2 cellular contexts compared by ENCODE assay signal in the genomic region with DNA sequence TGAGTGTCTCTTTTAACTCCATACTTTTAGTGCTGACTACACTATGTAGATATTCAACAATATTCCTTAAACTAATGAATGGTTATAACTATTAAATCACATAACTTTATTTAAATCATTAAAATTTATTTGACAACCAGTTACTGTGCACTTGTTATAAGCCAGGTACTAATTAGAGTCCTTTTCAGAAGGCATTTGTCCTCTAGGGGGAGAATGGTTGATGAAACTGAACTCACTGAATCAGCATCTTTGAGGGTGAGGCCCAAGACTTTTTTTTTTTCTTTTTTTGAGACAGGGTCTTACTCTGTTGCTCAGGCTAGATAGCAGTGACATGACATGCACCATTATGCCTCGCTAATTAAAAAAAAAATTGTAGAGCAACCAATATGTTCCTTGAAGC.
TF ChIP-seq lines count a peak whose summit lies in the region.

No MANE protein-coding gene starts in this region.

TF ChIP-seq in SK-N-SH, 30 proteins besides CTCF, POLR2A, EP300 and RAD21 (continued from another document):
- TF ChIP-seq YY1 (IDR thresholded peaks at IDR 0.05; ENCODE audit: low read depth) (no peak), FOXM1 (IDR thresholded peaks at IDR 0.05; ENCODE audit: low read depth) (no peak), RFX5 (IDR thresholded peaks at IDR 0.05; ENCODE audit: low read length) (no peak)
- TF ChIP-seq, protein P1, sequence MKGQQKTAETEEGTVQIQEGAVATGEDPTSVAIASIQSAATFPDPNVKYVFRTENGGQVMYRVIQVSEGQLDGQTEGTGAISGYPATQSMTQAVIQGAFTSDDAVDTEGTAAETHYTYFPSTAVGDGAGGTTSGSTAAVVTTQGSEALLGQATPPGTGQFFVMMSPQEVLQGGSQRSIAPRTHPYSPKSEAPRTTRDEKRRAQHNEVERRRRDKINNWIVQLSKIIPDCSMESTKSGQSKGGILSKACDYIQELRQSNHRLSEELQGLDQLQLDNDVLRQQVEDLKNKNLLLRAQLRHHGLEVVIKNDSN (IDR thresholded peaks at IDR 0.05; ENCODE audit: borderline replicate concordance, low read depth) = no peak

TF ChIP-seq in SK-N-SH treated with all-trans-retinoic acid at 6 μM for 48 hours, 23 proteins besides CTCF, POLR2A, EP300 and RAD21 (continued from another document):
- TF ChIP-seq, protein P2, sequence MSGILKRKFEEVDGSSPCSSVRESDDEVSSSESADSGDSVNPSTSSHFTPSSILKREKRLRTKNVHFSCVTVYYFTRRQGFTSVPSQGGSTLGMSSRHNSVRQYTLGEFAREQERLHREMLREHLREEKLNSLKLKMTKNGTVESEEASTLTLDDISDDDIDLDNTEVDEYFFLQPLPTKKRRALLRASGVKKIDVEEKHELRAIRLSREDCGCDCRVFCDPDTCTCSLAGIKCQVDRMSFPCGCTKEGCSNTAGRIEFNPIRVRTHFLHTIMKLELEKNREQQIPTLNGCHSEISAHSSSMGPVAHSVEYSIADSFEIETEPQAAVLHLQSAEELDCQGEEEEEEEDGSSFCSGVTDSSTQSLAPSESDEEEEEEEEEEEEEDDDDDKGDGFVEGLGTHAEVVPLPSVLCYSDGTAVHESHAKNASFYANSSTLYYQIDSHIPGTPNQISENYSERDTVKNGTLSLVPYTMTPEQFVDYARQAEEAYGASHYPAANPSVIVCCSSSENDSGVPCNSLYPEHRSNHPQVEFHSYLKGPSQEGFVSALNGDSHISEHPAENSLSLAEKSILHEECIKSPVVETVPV (CRISPR knock-in tag; IDR thresholded peaks at IDR 0.05) = no peak
- TF ChIP-seq ESRRG (CRISPR knock-in tag; IDR thresholded peaks at IDR 0.05) (no peak), GLIS3 (CRISPR knock-in tag; IDR thresholded peaks at IDR 0.05) (no peak), TOX (CRISPR knock-in tag; IDR thresholded peaks at IDR 0.05; ENCODE audit: borderline replicate concordance) (no peak), CSDC2 (CRISPR knock-in tag; IDR thresholded peaks at IDR 0.05) (no peak), ZFP3 (CRISPR knock-in tag; IDR thresholded peaks at IDR 0.05) (no peak), SNAI2 (CRISPR knock-in tag; IDR thresholded peaks at IDR 0.05) (no peak)
- TF ChIP-seq, protein P3, sequence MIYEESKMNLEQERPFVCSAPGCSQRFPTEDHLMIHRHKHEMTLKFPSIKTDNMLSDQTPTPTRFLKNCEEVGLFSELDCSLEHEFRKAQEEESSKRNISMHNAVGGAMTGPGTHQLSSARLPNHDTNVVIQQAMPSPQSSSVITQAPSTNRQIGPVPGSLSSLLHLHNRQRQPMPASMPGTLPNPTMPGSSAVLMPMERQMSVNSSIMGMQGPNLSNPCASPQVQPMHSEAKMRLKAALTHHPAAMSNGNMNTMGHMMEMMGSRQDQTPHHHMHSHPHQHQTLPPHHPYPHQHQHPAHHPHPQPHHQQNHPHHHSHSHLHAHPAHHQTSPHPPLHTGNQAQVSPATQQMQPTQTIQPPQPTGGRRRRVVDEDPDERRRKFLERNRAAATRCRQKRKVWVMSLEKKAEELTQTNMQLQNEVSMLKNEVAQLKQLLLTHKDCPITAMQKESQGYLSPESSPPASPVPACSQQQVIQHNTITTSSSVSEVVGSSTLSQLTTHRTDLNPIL (CRISPR knock-in tag; IDR thresholded peaks at IDR 0.05; ENCODE audit: low read depth) = no peak
- TF ChIP-seq, protein P4, sequence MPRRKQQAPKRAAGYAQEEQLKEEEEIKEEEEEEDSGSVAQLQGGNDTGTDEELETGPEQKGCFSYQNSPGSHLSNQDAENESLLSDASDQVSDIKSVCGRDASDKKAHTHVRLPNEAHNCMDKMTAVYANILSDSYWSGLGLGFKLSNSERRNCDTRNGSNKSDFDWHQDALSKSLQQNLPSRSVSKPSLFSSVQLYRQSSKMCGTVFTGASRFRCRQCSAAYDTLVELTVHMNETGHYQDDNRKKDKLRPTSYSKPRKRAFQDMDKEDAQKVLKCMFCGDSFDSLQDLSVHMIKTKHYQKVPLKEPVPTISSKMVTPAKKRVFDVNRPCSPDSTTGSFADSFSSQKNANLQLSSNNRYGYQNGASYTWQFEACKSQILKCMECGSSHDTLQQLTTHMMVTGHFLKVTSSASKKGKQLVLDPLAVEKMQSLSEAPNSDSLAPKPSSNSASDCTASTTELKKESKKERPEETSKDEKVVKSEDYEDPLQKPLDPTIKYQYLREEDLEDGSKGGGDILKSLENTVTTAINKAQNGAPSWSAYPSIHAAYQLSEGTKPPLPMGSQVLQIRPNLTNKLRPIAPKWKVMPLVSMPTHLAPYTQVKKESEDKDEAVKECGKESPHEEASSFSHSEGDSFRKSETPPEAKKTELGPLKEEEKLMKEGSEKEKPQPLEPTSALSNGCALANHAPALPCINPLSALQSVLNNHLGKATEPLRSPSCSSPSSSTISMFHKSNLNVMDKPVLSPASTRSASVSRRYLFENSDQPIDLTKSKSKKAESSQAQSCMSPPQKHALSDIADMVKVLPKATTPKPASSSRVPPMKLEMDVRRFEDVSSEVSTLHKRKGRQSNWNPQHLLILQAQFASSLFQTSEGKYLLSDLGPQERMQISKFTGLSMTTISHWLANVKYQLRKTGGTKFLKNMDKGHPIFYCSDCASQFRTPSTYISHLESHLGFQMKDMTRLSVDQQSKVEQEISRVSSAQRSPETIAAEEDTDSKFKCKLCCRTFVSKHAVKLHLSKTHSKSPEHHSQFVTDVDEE (CRISPR knock-in tag; IDR thresholded peaks at IDR 0.05) = no peak
TF ChIP-seq in SK-N-SH treated with all-trans-retinoic acid at 6 μM for 48 hours: peak in this region for 0.
